ENCODE assay signal across 8 cellular contexts in genomic region chr2:224638338-224638823, GRCh38. TPM values are rescaled to one million over a fixed set of nuclear protein-coding genes. Genes with fewer than 3 reads are reported as not detected.
DNase-seq lines count a peak whose midpoint lies in the region; ATAC-seq and TF ChIP-seq lines count a peak whose summit lies in the region.

No MANE protein-coding gene starts in this region.

- in situ Hi-C loops in transverse colon (cut with MboI; ENCODE audit: low pct_ligation_motif_present in 1 of 4, low pct_unique_long_range_greater_than_20kb in 1 of 4, low sequenced_read_pairs in 3 of 4), result loop anchor here in 1 of 4 donors (25.0 kb wide), 1 partner anchor 676 kb away; the partner anchor contains the start of gene MRPL44

- TF ChIP-seq EP300 in transverse colon (IDR thresholded peaks at IDR 0.05; ENCODE audit: low read depth), result no peak

- WGBS in transverse colon (ENCODE audit: low coverage in 1 of 2), 2 donors, result 19 to 31% methylated on average over 4 to 8 of the region's 8 CpGs
- 90 to 100% methylated on average over 3 to 8 of the region's 8 CpGs for WGBS in endodermal cell (ENCODE audit: insufficient coverage in 1 of 2, insufficient read length in 1 of 2), 2 experiments

- intact Hi-C loops in transverse colon (cut with DNase I; ENCODE audit: low total_unique reads), result no loop called here

- ATAC-seq in GM21619 (IDR thresholded peaks at IDR 0.05; ENCODE audit: unreplicated experiment), result peak; percentile 96

- TF ChIP-seq POLR2A in transverse colon (IDR thresholded peaks at IDR 0.05), result no peak

- no peak overlapping the region for H3K4me3 Mint-ChIP-seq in endodermal cell

- H3K9me3 Mint-ChIP-seq in endodermal cell, result peaks cover 10% of the 10 kb centered on the region

- peak; percentile 74 for DNase-seq in GM12865 (ENCODE audit: low read depth)
- DNase-seq in LNCaP clone FGC (ENCODE audit: low read depth), result peak; percentile 4
- DNase-seq in activated T-cell treated with anti-CD3 and anti-CD28 coated beads, Interleukin-2, amount 50 U/mL, for 48 hours, result peak; percentile 43 to 47
- peak; percentile 59 for DNase-seq in transverse colon
- no peak for DNase-seq in stimulated activated CD8-positive, alpha-beta memory T cell treated with anti-CD3 and anti-CD28 coated beads, Interleukin-4, amount 100 ng/mL, for 48 hours
- DNase-seq in endodermal cell, result no peak
- no peak for DNase-seq in glomerular visceral epithelial cell (ENCODE audit: extremely low spot score)

- H3K4me3 ChIP-seq in GM12865 (ENCODE audit: low read depth, low read length), result no peak overlapping the region
- H3K4me3 ChIP-seq in LNCaP clone FGC (ENCODE audit: low read depth, low read length), result no peak overlapping the region
- H3K4me3 ChIP-seq in transverse colon, result no peak overlapping the region
- H3K4me3 ChIP-seq in endodermal cell (ENCODE audit: low read length), result no peak overlapping the region

- H3K36me3 Mint-ChIP-seq in endodermal cell (ENCODE audit: low read depth), result no peaks in the 10 kb centered on the region

- no peaks in the 10 kb centered on the region for H3K4me1 Mint-ChIP-seq in endodermal cell

- no peaks in the 10 kb centered on the region for H3K27me3 Mint-ChIP-seq in endodermal cell (ENCODE audit: insufficient read depth)

- H3K9me3 ChIP-seq in transverse colon (no peaks in the 10 kb centered on the region), endodermal cell (ENCODE audit: control insufficient read depth, low read length) (no peaks in the 10 kb centered on the region)

- H3K4me1 ChIP-seq in transverse colon (peaks cover 0 to 37% (median 15%) of the 10 kb centered on the region in 4 donors), endodermal cell (ENCODE audit: control insufficient read depth, insufficient read depth, low read length) (no peaks in the 10 kb centered on the region)

- no peak overlapping the region for H3K9ac ChIP-seq in endodermal cell (ENCODE audit: extremely low read depth, low read length, poor library complexity, severe bottlenecking)

- no peak overlapping the region for H3K27ac Mint-ChIP-seq in endodermal cell

- H3K36me3 ChIP-seq in transverse colon (no peaks in the 10 kb centered on the region), endodermal cell (ENCODE audit: control insufficient read depth, insufficient read depth, low read length) (no peaks in the 10 kb centered on the region)

- TF ChIP-seq CTCF in GM12865 (IDR thresholded peaks at IDR 0.05; ENCODE audit: insufficient read depth, low read depth, low read length, missing control alignments) (no peak), LNCaP clone FGC (IDR thresholded peaks at IDR 0.05; ENCODE audit: control insufficient read depth, extremely low read depth, insufficient read depth) (no peak), transverse colon (IDR thresholded peaks at IDR 0.05) (no peak), endodermal cell (conservative IDR thresholded peaks at IDR 0.05) (no peak)

- H3K27ac ChIP-seq in transverse colon (peak overlapping the region; percentile 65 to 76 (median 71)), endodermal cell (ENCODE audit: low read depth, low read length) (no peak overlapping the region)

- H3K27me3 ChIP-seq in transverse colon, result no peaks in the 10 kb centered on the region
- no peaks in the 10 kb centered on the region for H3K27me3 ChIP-seq in endodermal cell (ENCODE audit: control insufficient read depth, insufficient read depth, low read length, poor library complexity, severe bottlenecking)

RNA-seq across cellular contexts. Expression of gene CUL3, which starts 53.2 kb away (rescaled TPM):
- total RNA-seq in transverse colon, result 100 to 1,000 TPM in 1 of 4 donors, 10 to 100 TPM in 3; 18.5 to 104 (median 57.9) TPM
- total RNA-seq in endodermal cell, result 10 to 100 TPM; 78.4 to 89.9 TPM
- 95.6 TPM for polyA plus RNA-seq in endodermal cell (2013, experiment 1 of 2)
- 101 TPM for polyA plus RNA-seq in endodermal cell (2013, experiment 2 of 2)

Comparison
In these comparisons a context has a peak if more than half of its experiments do, and no peak if none do; other contexts are left out.
1. DNase-seq: peak in GM12865 (single experiment), LNCaP clone FGC (single experiment), activated T-cell treated with anti-CD3 and anti-CD28 coated beads, Interleukin-2, amount 50 U/mL, for 48 hours (2 of 2) and transverse colon (single experiment); none in stimulated activated CD8-positive, alpha-beta memory T cell treated with anti-CD3 and anti-CD28 coated beads, Interleukin-4, amount 100 ng/mL, for 48 hours (single experiment), endodermal cell (single experiment) and glomerular visceral epithelial cell (single experiment).